15 cellular contexts compared by ENCODE assay signal in the genomic region with DNA sequence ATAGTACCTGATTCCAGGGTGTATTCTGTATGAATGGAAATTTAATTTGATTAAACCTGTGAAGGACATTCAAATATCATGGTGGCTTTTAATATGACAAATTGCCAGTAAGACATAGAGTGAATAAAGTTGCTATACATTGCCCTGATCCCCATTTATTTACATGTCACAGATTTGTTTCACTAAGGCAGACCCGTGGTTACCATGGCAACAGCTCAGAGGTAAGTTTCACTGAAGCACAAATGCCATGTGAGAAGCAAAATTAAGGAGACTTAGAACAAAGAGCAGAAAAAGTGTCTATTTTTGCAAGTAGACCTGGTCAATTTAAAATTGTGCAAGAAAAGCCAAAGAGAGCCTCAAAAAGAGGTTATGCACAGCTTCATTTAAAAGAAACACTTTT.
DNase-seq lines count a peak whose midpoint lies in the region; TF ChIP-seq lines count a peak whose summit lies in the region.
"Had no signal": no experiment of that assay in that cellular context is flagged by ENCODE, and none has a peak within 500 bp of the region (broad histone marks: within the 10 kb centered on the region; RNA-seq: fewer than 3 reads in every experiment).

No MANE protein-coding gene starts in this region.

- H3K27ac Mint-ChIP-seq in neural progenitor cell (no peak overlapping the region), progenitor cell of endocrine pancreas (no peak overlapping the region)
- H3K27ac Mint-ChIP-seq: CD4-positive, alpha-beta T cell had no signal

- DNase-seq in NCI-H82 (lab: John Stamatoyannopoulos, UW) (peak; percentile 21), NCI-H82 treated with DMSO at 0.1 percent for 48 hours (lab: John Stamatoyannopoulos, UW; ENCODE audit: unreplicated experiment) (no peak), NAMALWA (ENCODE audit: low spot score) (peak; percentile 3), NCI-H69 (lab: John Stamatoyannopoulos, UW) (peak; percentile 40), neural progenitor cell (ENCODE audit: low spot score) (peak; percentile 59), progenitor cell of endocrine pancreas (ENCODE audit: low spot score, unreplicated experiment) (no peak), NCI-H1092 (lab: John Stamatoyannopoulos, UW) (no peak), GM20000 (ENCODE audit: low spot score) (no peak)
- DNase-seq: CD4-positive, alpha-beta T cell; EL; HCEC 1CT; IMR-90; NCI-H187; NCI-H526 treated with DMSO at 0.1 percent for 48 hours; SJCRH30 had no signal

- H3K36me3 ChIP-seq in neural progenitor cell = no peaks in the 10 kb centered on the region
- H3K36me3 ChIP-seq: SJCRH30 had no signal

- no peaks in the 10 kb centered on the region for H3K9me3 ChIP-seq in neural progenitor cell (ENCODE audit: low read depth)
- H3K9me3 ChIP-seq: SJCRH30 had no signal

- no peak overlapping the region for H3K4me2 ChIP-seq in neural progenitor cell

- H3K36me3 Mint-ChIP-seq in neural progenitor cell (no peaks in the 10 kb centered on the region), progenitor cell of endocrine pancreas (ENCODE audit: insufficient read depth) (no peaks in the 10 kb centered on the region)

- H3K9me3 Mint-ChIP-seq in neural progenitor cell = no peaks in the 10 kb centered on the region
- no peaks in the 10 kb centered on the region for H3K9me3 Mint-ChIP-seq in progenitor cell of endocrine pancreas (ENCODE audit: low read depth)
- H3K9me3 Mint-ChIP-seq: CD4-positive, alpha-beta T cell had no signal

- H3K4me1 Mint-ChIP-seq in neural progenitor cell = peaks cover 27% of the 10 kb centered on the region
- H3K4me1 Mint-ChIP-seq in progenitor cell of endocrine pancreas (ENCODE audit: low read depth) = peaks cover 3% of the 10 kb centered on the region

- no peak overlapping the region for H3K27ac ChIP-seq in neural progenitor cell
- H3K27ac ChIP-seq: SJCRH30 had no signal

- no peaks in the 10 kb centered on the region for H3K27me3 Mint-ChIP-seq in neural progenitor cell (ENCODE audit: insufficient read depth, low read depth)
- peaks cover 3% of the 10 kb centered on the region for H3K27me3 Mint-ChIP-seq in progenitor cell of endocrine pancreas

- no peaks in the 10 kb centered on the region for H3K27me3 ChIP-seq in neural progenitor cell
- H3K27me3 ChIP-seq: SJCRH30 had no signal

- TF ChIP-seq CTCF in neural progenitor cell (IDR thresholded peaks at IDR 0.05) (no peak), progenitor cell of endocrine pancreas (IDR thresholded peaks at IDR 0.05; ENCODE audit: unreplicated experiment) (no peak), GM20000 (IDR thresholded peaks at IDR 0.05; ENCODE audit: extremely low read depth, missing control alignments) (no peak)

- H3K4me3 Mint-ChIP-seq in neural progenitor cell (no peak overlapping the region), progenitor cell of endocrine pancreas (ENCODE audit: low read depth) (no peak overlapping the region)
- H3K4me3 Mint-ChIP-seq: CD4-positive, alpha-beta T cell had no signal

- H3K79me2 ChIP-seq in neural progenitor cell (ENCODE audit: low read depth) = no peaks in the 10 kb centered on the region

- peaks cover 32% of the 10 kb centered on the region for H3K4me1 ChIP-seq in neural progenitor cell
- H3K4me1 ChIP-seq: SJCRH30 had no signal

- H2AFZ ChIP-seq in neural progenitor cell (replicated peaks) = peak overlapping the region; percentile 36

- no peak overlapping the region for H3K9ac ChIP-seq in neural progenitor cell

- no peak overlapping the region for H3K4me3 ChIP-seq in neural progenitor cell
- H3K4me3 ChIP-seq: SJCRH30 had no signal

- H3F3A ChIP-seq in neural progenitor cell (ENCODE audit: low read depth) = peaks cover 4% of the 10 kb centered on the region

- H4K20me1 ChIP-seq in neural progenitor cell (ENCODE audit: low read depth) = no peaks in the 10 kb centered on the region

Comparison
In these comparisons a context has a peak if more than half of its experiments do, and no peak if none do; other contexts are left out.
1. DNase-seq: peak in NCI-H82 (single experiment), NAMALWA (single experiment), NCI-H69 (single experiment) and neural progenitor cell (single experiment); none in NCI-H82 treated with DMSO at 0.1 percent for 48 hours (single experiment), progenitor cell of endocrine pancreas (single experiment), NCI-H1092 (single experiment) and GM20000 (single experiment).